Comparison of ENCODE assay signal across 8 cellular contexts in genomic region chr9:130835441-130836298, GRCh38. TPM values are rescaled to one million over a fixed set of nuclear protein-coding genes. Genes with fewer than 3 reads are reported as not detected.
DNase-seq lines count a peak whose midpoint lies in the region; ATAC-seq, FAIRE-seq and TF ChIP-seq lines count a peak whose summit lies in the region.

No MANE protein-coding gene starts in this region.

- no peaks in the 10 kb centered on the region for H3K27me3 Mint-ChIP-seq in activated T-helper 17 cell treated with anti-CD3 and anti-CD28 coated beads, Interleukin-2, amount 50 U/mL, for 72 hours

- peak overlapping the region; percentile 85 for H3K27ac Mint-ChIP-seq in activated T-helper 17 cell treated with anti-CD3 and anti-CD28 coated beads, Interleukin-2, amount 50 U/mL, for 72 hours

- no peak for FAIRE-seq in pancreas (lab: Jason Lieb, UNC)

- DNase-seq in GM06990 (ENCODE audit: extremely low read depth, insufficient read length) = peak; percentile 68
- DNase-seq in HCEC 1CT = peak; percentile 49
- DNase-seq in NCI-H69 (lab: John Stamatoyannopoulos, UW) = peak; percentile 82
- peak; percentile 48 for DNase-seq in germinal center (ENCODE audit: low spot score)
- DNase-seq in pancreas = peak; percentile 35 to 81 (median 58)
- DNase-seq in GDM1 (lab: John Stamatoyannopoulos, UW) = no peak
- DNase-seq in H4 (ENCODE audit: low spot score) = no peak

- ATAC-seq in activated T-helper 17 cell treated with anti-CD3 and anti-CD28 coated beads, Interleukin-2, amount 50 U/mL, for 72 hours (replicated peaks) = peak; percentile 39
- peak; percentile 33 to 62 (median 53) for ATAC-seq in pancreas

- H3K4me3 ChIP-seq in GM06990 (replicated peaks; ENCODE audit: low read depth, low read length) (peak overlapping the region; percentile 78), pancreas (peak overlapping the region; percentile 36 to 67 (median 52))

- TF ChIP-seq CTCF in GM06990 (IDR thresholded peaks at IDR 0.05; ENCODE audit: insufficient read depth, low read length, poor library complexity, severe bottlenecking) = peak; percentile 19
- TF ChIP-seq CTCF in pancreas (IDR thresholded peaks at IDR 0.05) = no peak

- WGBS in pancreas, 2 donors = 1 to 2% methylated on average over 38 to 44 of the region's 44 CpGs

- H3K27me3 ChIP-seq in GM06990 (replicated peaks; ENCODE audit: control insufficient read depth, insufficient read depth, low read length) (no peaks in the 10 kb centered on the region), pancreas (no peaks in the 10 kb centered on the region)

- H3K36me3 ChIP-seq in GM06990 (ENCODE audit: control insufficient read depth, insufficient read depth, low read length) (no peaks in the 10 kb centered on the region; the same call in 1 of the 2 replicates), pancreas (no peaks in the 10 kb centered on the region)

- intact Hi-C loops in pancreas (cut with DNase I) = no loop called here

- H3K36me3 Mint-ChIP-seq in activated T-helper 17 cell treated with anti-CD3 and anti-CD28 coated beads, Interleukin-2, amount 50 U/mL, for 72 hours (ENCODE audit: low read depth) = no peaks in the 10 kb centered on the region

- peak overlapping the region; percentile 82 for H3K4me3 Mint-ChIP-seq in activated T-helper 17 cell treated with anti-CD3 and anti-CD28 coated beads, Interleukin-2, amount 50 U/mL, for 72 hours

- H3K9me3 Mint-ChIP-seq in activated T-helper 17 cell treated with anti-CD3 and anti-CD28 coated beads, Interleukin-2, amount 50 U/mL, for 72 hours = no peaks in the 10 kb centered on the region

- peaks cover 15% of the 10 kb centered on the region for H3K4me1 Mint-ChIP-seq in activated T-helper 17 cell treated with anti-CD3 and anti-CD28 coated beads, Interleukin-2, amount 50 U/mL, for 72 hours

- peak overlapping the region in 3 of 4 donors; percentile 62 to 89 (median 84) for H3K27ac ChIP-seq in pancreas

- H3K9me3 ChIP-seq in pancreas = no peaks in the 10 kb centered on the region

- peaks cover 3 to 17% (median 13%) of the 10 kb centered on the region in 3 donors for H3K4me1 ChIP-seq in pancreas

RNA-seq across cellular contexts. Expression of gene ABL1, which starts 0.6 kb away (rescaled TPM):
- 10 to 100 TPM; 19.5 to 35.9 TPM for total RNA-seq in activated T-helper 17 cell treated with anti-CD3 and anti-CD28 coated beads, Interleukin-2, amount 50 U/mL, for 72 hours
- total RNA-seq in pancreas = 10 to 100 TPM; 16.4 to 31.9 (median 22.2) TPM
- polyA plus RNA-seq in pancreas = 10 to 100 TPM; 15.3 to 16.8 TPM
- total RNA-seq in H4 (2014; rRNA removed; shearing (Covaris generic)) = 18.5 and 20.0 TPM in 2 replicates

Comparison
In these comparisons a context has a peak if more than half of its experiments do, and no peak if none do; other contexts are left out.
1. DNase-seq: peak in GM06990 (single experiment), HCEC 1CT (single experiment), NCI-H69 (single experiment), germinal center (single experiment) and pancreas (6 of 6); none in GDM1 (single experiment) and H4 (single experiment).